In the genomic region with DNA sequence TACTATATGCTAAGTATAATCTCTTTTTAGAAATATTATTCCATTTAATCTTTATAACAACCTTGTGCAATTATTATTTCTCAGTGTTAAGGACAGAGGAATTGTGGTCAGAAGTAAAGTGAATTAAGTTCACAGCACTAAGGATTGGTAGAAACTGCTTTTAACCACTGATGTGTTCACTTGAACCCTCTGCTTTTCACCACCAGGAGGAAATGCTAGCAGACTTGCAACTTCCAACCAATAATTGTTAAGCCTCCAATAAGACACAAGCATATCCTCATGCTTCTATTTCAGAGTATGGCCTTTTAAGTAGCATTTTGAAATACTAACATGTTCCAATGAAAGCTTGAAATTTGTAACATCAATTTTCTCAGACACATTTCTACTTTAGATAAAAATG, we compare ENCODE assay signal across 12 cellular contexts.
DNase-seq lines count a peak whose midpoint lies in the region; ATAC-seq and TF ChIP-seq lines count a peak whose summit lies in the region.
"Had no signal": no experiment of that assay in that cellular context is flagged by ENCODE, and none has a peak within 500 bp of the region (broad histone marks: within the 10 kb centered on the region; RNA-seq: fewer than 3 reads in every experiment).

No MANE protein-coding gene starts in this region.

- no peak for ATAC-seq in natural killer cell

- H2AFZ ChIP-seq in MM.1S (ENCODE audit: low read length) = no peak overlapping the region
- H2AFZ ChIP-seq: PC-9 had no signal

- intact Hi-C loops in natural killer cell (cut with micrococcal nuclease) = no loop called here

- no peak overlapping the region for H3K4me2 ChIP-seq in MM.1S (ENCODE audit: low read depth, low read length)
- H3K4me2 ChIP-seq: PC-9 had no signal

- DNase-seq in NCI-H748 (lab: John Stamatoyannopoulos, UW; ENCODE audit: unreplicated experiment) (peak; percentile 31), NCI-H748 treated with DMSO at 0.1 percent for 48 hours (lab: John Stamatoyannopoulos, UW) (no peak), NCI-H69 (lab: John Stamatoyannopoulos, UW) (peak; percentile 21), fibroblast of gingiva (ENCODE audit: low read depth) (peak; percentile 8), progenitor cell of endocrine pancreas (ENCODE audit: low spot score, unreplicated experiment) (no peak), NK-92 (lab: John Stamatoyannopoulos, UW; ENCODE audit: unreplicated experiment) (no peak), natural killer cell (no peak), MM.1S (no peak)
- DNase-seq: CD4-positive, alpha-beta memory T cell; NCI-H146; PC-9 had no signal

- H3K9ac ChIP-seq in MM.1S (ENCODE audit: low read length) = no peak overlapping the region

- H4K20me1 ChIP-seq in MM.1S (ENCODE audit: insufficient read depth, low read length) = no peaks in the 10 kb centered on the region

- H3K4me1 Mint-ChIP-seq in progenitor cell of endocrine pancreas (ENCODE audit: low read depth) (peaks cover 3% of the 10 kb centered on the region), natural killer cell (no peaks in the 10 kb centered on the region)
- H3K4me1 Mint-ChIP-seq: CD4-positive, alpha-beta memory T cell had no signal

- H3K9me3 Mint-ChIP-seq in progenitor cell of endocrine pancreas (ENCODE audit: low read depth) (no peaks in the 10 kb centered on the region), natural killer cell (peaks cover 10 to 17% of the 10 kb centered on the region in 2 donors)

- no peaks in the 10 kb centered on the region for H3K36me3 Mint-ChIP-seq in progenitor cell of endocrine pancreas (ENCODE audit: insufficient read depth)
- H3K36me3 Mint-ChIP-seq in natural killer cell = peaks cover 6% of the 10 kb centered on the region
- H3K36me3 Mint-ChIP-seq: CD4-positive, alpha-beta memory T cell had no signal

- no peaks in the 10 kb centered on the region for H3F3A ChIP-seq in MM.1S (ENCODE audit: insufficient read depth, low read length)

- H3K27ac Mint-ChIP-seq in progenitor cell of endocrine pancreas (no peak overlapping the region), natural killer cell (no peak overlapping the region)
- H3K27ac Mint-ChIP-seq: CD4-positive, alpha-beta memory T cell had no signal

- H3K9me2 ChIP-seq in MM.1S (replicated peaks; ENCODE audit: insufficient read depth, low read length) = no peaks in the 10 kb centered on the region

- TF ChIP-seq CTCF in progenitor cell of endocrine pancreas (IDR thresholded peaks at IDR 0.05; ENCODE audit: unreplicated experiment) (peak; percentile 47), natural killer cell (IDR thresholded peaks at IDR 0.05) (no peak), MM.1S (IDR thresholded peaks at IDR 0.05; ENCODE audit: low read length) (no peak)

- H3K36me3 ChIP-seq in MM.1S (replicated peaks; ENCODE audit: insufficient read depth, low read length) = no peaks in the 10 kb centered on the region
- H3K36me3 ChIP-seq: HAP-1 had no signal

- no peaks in the 10 kb centered on the region for H3K9me3 ChIP-seq in MM.1S (replicated peaks; ENCODE audit: insufficient read depth, low read length)
- H3K9me3 ChIP-seq: HAP-1 had no signal

- H3K27ac ChIP-seq in MM.1S (ENCODE audit: low read length) = no peak overlapping the region
- H3K27ac ChIP-seq: PC-9 had no signal

- no peaks in the 10 kb centered on the region for H3K79me2 ChIP-seq in MM.1S (ENCODE audit: low read length)

- H3K4me1 ChIP-seq in MM.1S (ENCODE audit: low read length) = no peaks in the 10 kb centered on the region
- H3K4me1 ChIP-seq: HAP-1 had no signal

- no peak overlapping the region for H3K4me3 ChIP-seq in MM.1S (ENCODE audit: low read length)
- H3K4me3 ChIP-seq: HAP-1, PC-9 had no signal

- H3K27me3 ChIP-seq in MM.1S (replicated peaks; ENCODE audit: insufficient read depth, low read length) = no peaks in the 10 kb centered on the region

- H3K27me3 Mint-ChIP-seq in progenitor cell of endocrine pancreas = no peaks in the 10 kb centered on the region
- no peaks in the 10 kb centered on the region for H3K27me3 Mint-ChIP-seq in natural killer cell (ENCODE audit: low read depth in 2 of 2)
- H3K27me3 Mint-ChIP-seq: CD4-positive, alpha-beta memory T cell had no signal

- H3K4me3 Mint-ChIP-seq in progenitor cell of endocrine pancreas (ENCODE audit: low read depth) (no peak overlapping the region), natural killer cell (no peak overlapping the region)
- H3K4me3 Mint-ChIP-seq: CD4-positive, alpha-beta memory T cell had no signal

Comparison
In these comparisons a context has a peak if more than half of its experiments do, and no peak if none do; other contexts are left out.
1. DNase-seq: peak in NCI-H748 (single experiment), NCI-H69 (single experiment) and fibroblast of gingiva (single experiment); none in NCI-H748 treated with DMSO at 0.1 percent for 48 hours (single experiment), progenitor cell of endocrine pancreas (single experiment), NK-92 (single experiment), natural killer cell (single experiment) and MM.1S (single experiment).